In the genomic region with DNA sequence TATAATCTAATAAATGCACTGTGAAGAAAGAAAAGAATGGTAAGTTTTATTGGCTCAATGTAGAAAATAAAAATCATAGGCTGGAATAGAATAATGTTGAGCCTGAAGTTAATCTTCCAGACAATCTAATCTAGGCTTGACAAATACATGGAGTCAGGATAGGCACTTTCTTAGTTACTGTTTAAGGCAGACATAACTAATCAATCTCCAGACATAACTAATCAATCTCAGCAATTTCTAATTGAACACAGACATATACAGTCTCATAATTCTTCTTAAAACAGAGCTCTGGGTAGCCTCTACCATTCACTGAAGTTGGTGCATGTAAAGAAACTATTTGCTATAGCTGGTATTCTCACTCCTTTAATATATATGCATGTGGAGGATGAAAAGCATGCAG, we compare ENCODE assay signal across 24 cellular contexts.
"Had no signal": no experiment of that assay in that cellular context is flagged by ENCODE, and none has a peak within 500 bp of the region (broad histone marks: within the 10 kb centered on the region; RNA-seq: fewer than 3 reads in every experiment).

No MANE protein-coding gene starts in this region.

- H3K36me3 Mint-ChIP-seq: activated naive CD4-positive, alpha-beta T cell treated with anti-CD3 and anti-CD28 coated beads, Interleukin-2, amount 50 U/mL, for 72 hours; natural killer cell treated with Interleukin-12 subunit alpha and Interleukin-12 subunit beta and Interleukin-15 and Interleukin-18, amount 100 ng/mL, for 72 hours had no signal

- H3K9me3 Mint-ChIP-seq: activated B cell treated with CpG ODN at 0.5 μM for 24 hours; activated CD8-positive, alpha-beta T cell treated with anti-CD3 and anti-CD28 coated beads for 36 hours; activated naive CD4-positive, alpha-beta T cell treated with anti-CD3 and anti-CD28 coated beads, Interleukin-2, amount 50 U/mL, for 72 hours; activated T-cell treated with anti-CD3 and anti-CD28 coated beads, Interleukin-2, amount 50 U/mL, for 4 hours; activated T-helper 2 cell treated with anti-CD3 and anti-CD28 coated beads, Interferon-gamma antibody, Interleukin-2, Interleukin-4, amounts not matched to agents 10 μg/mL and 5 μg/mL and 100 μg/mL, durations not matched to agents 14 hours and 24 hours and 36 hours; central memory CD8-positive, alpha-beta T cell; natural killer cell treated with Interleukin-12 subunit alpha and Interleukin-12 subunit beta and Interleukin-15 and Interleukin-18, amount 100 ng/mL, for 72 hours had no signal

- H3K27ac ChIP-seq: breast epithelium, esophagus squamous epithelium, left ventricle myocardium inferior, right atrium auricular region, tibial nerve had no signal

- H3K4me1 ChIP-seq: breast epithelium, right atrium auricular region had no signal

- H3K27me3 ChIP-seq: breast epithelium, right atrium auricular region, tibial nerve had no signal

- DNase-seq: activated B cell treated with CpG ODN at 0.5 μM for 24 hours; activated CD4-positive, alpha-beta T cell treated with anti-CD3 and anti-CD28 coated beads, Interleukin-2, amount 50 U/mL, for 1 hour; activated CD8-positive, alpha-beta T cell treated with anti-CD3 and anti-CD28 coated beads for 36 hours; activated naive CD4-positive, alpha-beta T cell; activated T-cell treated with anti-CD3 and anti-CD28 coated beads, Interleukin-2, amount 50 U/mL, for 4 hours; dermis blood vessel endothelial cell; effector CD4-positive, alpha-beta T cell; esophagus squamous epithelium; foreskin melanocyte; glutamatergic neuron; islet precursor cell; left ventricle myocardium inferior; mesendoderm; mucosa of descending colon; stimulated activated naive CD4-positive, alpha-beta T cell treated with Interleukin-2 at 50 U/mL for 16 hours; T-helper 2 cell had no signal

- H3K9me3 ChIP-seq: breast epithelium, esophagus squamous epithelium, left ventricle myocardium inferior, mucosa of descending colon, right atrium auricular region, tibial nerve had no signal

- H3K4me1 Mint-ChIP-seq: activated B cell treated with CpG ODN at 0.5 μM for 24 hours; central memory CD8-positive, alpha-beta T cell had no signal

- H3K4me3 ChIP-seq: breast epithelium, esophagus squamous epithelium, left ventricle myocardium inferior, lung, mucosa of descending colon, right atrium auricular region, tibial nerve had no signal

- H3K4me3 Mint-ChIP-seq: activated B cell treated with CpG ODN at 0.5 μM for 24 hours; activated CD8-positive, alpha-beta T cell treated with anti-CD3 and anti-CD28 coated beads for 36 hours; activated T-cell treated with anti-CD3 and anti-CD28 coated beads, Interleukin-2, amount 50 U/mL, for 4 hours; central memory CD8-positive, alpha-beta T cell; natural killer cell treated with Interleukin-12 subunit alpha and Interleukin-12 subunit beta and Interleukin-15 and Interleukin-18, amount 100 ng/mL, for 72 hours had no signal

- ATAC-seq: activated CD8-positive, alpha-beta T cell treated with anti-CD3 and anti-CD28 coated beads for 36 hours; activated naive CD4-positive, alpha-beta T cell treated with anti-CD3 and anti-CD28 coated beads, Interleukin-2, amount 50 U/mL, for 72 hours; activated T-cell treated with anti-CD3 and anti-CD28 coated beads, Interleukin-2, amount 50 U/mL, for 4 hours; mucosa of descending colon; natural killer cell treated with Interleukin-12 subunit alpha and Interleukin-12 subunit beta and Interleukin-15 and Interleukin-18, amount 100 ng/mL, for 72 hours had no signal

- H3K27ac Mint-ChIP-seq: activated B cell treated with CpG ODN at 0.5 μM for 24 hours; activated CD8-positive, alpha-beta T cell treated with anti-CD3 and anti-CD28 coated beads for 36 hours; activated naive CD4-positive, alpha-beta T cell treated with anti-CD3 and anti-CD28 coated beads, Interleukin-2, amount 50 U/mL, for 72 hours; activated T-helper 2 cell treated with anti-CD3 and anti-CD28 coated beads, Interferon-gamma antibody, Interleukin-2, Interleukin-4, amounts not matched to agents 10 μg/mL and 5 μg/mL and 100 μg/mL, durations not matched to agents 14 hours and 24 hours and 36 hours; natural killer cell treated with Interleukin-12 subunit alpha and Interleukin-12 subunit beta and Interleukin-15 and Interleukin-18, amount 100 ng/mL, for 72 hours had no signal
